13 cellular contexts compared by ENCODE assay signal in genomic region chr5:172871561-172871960, GRCh38. TPM values are rescaled to one million over a fixed set of nuclear protein-coding genes. Genes with fewer than 3 reads are reported as not detected.
DNase-seq lines count a peak whose midpoint lies in the region; ATAC-seq and TF ChIP-seq lines count a peak whose summit lies in the region.
"Had no signal": no experiment of that assay in that cellular context is flagged by ENCODE, and none has a peak within 500 bp of the region (broad histone marks: within the 10 kb centered on the region; RNA-seq: fewer than 3 reads in every experiment).

No MANE protein-coding gene starts in this region.

- H3K27me3 ChIP-seq in Peyer's patch, result no peaks in the 10 kb centered on the region
- no peaks in the 10 kb centered on the region for H3K27me3 ChIP-seq in dorsolateral prefrontal cortex
- no peaks in the 10 kb centered on the region for H3K27me3 ChIP-seq in mucosa of rectum (ENCODE audit: control insufficient read depth in 2 of 2, insufficient read depth in 2 of 2, low read length in 2 of 2)
- no peaks in the 10 kb centered on the region for H3K27me3 ChIP-seq in testis
- H3K27me3 ChIP-seq in CD4-positive, alpha-beta memory T cell (ENCODE audit: insufficient read depth, low read length), result no peaks in the 10 kb centered on the region

- H3K27ac ChIP-seq in Peyer's patch (peak overlapping the region in 3 of 4 donors; percentile 52 to 83 (median 79)), dorsolateral prefrontal cortex (peak overlapping the region; percentile 38 to 96 (median 90)), mucosa of rectum (ENCODE audit: low read depth in 2 of 2, low read length in 2 of 2) (peak overlapping the region; percentile 60 to 68), testis (peak overlapping the region; percentile 81)
- no peak overlapping the region for H3K27ac ChIP-seq in CD4-positive, alpha-beta memory T cell (ENCODE audit: low read depth, low read length)

- intact Hi-C loops in dorsolateral prefrontal cortex (cut with DNase I), result loop anchor here (5.0 to 10.0 kb wide), 3 partner anchors 34 to 61 kb away; no protein-coding TSS in a partner anchor
- intact Hi-C loops in testis (cut with DNase I; ENCODE audit: low total_unique reads), result loop anchor here (10.0 kb wide), 1 partner anchor 77 kb away; no protein-coding TSS in a partner anchor
- intact Hi-C loops in CD4-positive, alpha-beta memory T cell (cut with micrococcal nuclease), result no loop called here

- POLR2A ChIA-PET in CD4-positive, alpha-beta memory T cell (lab: Charles Lee; ENCODE audit: partially characterized antibody), result interaction anchor here (1.6 kb wide), 1 partner anchor 100 kb away, joined by 7 read pairs; no protein-coding TSS in a partner anchor

- TF ChIP-seq POLR2A in Peyer's patch (IDR thresholded peaks at IDR 0.05) (no peak), testis (IDR thresholded peaks at IDR 0.05) (no peak)

- H3K4me3 ChIP-seq in Peyer's patch, result no peak overlapping the region
- no peak overlapping the region for H3K4me3 ChIP-seq in dorsolateral prefrontal cortex
- no peak overlapping the region for H3K4me3 ChIP-seq in mucosa of rectum (ENCODE audit: low read length in 2 of 2)
- no peak overlapping the region for H3K4me3 ChIP-seq in testis
- H3K4me3 ChIP-seq in CD4-positive, alpha-beta memory T cell (ENCODE audit: low read length in 2 of 2), result no peak overlapping the region

- TF ChIP-seq CTCF in Peyer's patch (IDR thresholded peaks at IDR 0.05) (no peak), dorsolateral prefrontal cortex (IDR thresholded peaks at IDR 0.05 in 54 of 56, conservative IDR thresholded peaks at IDR 0.05 in 2 of 56; ENCODE audit: low read depth in 1 of 56, partially characterized antibody in 56 of 56) (no peak), testis (IDR thresholded peaks at IDR 0.05) (no peak)

- no peak overlapping the region for H3K9ac ChIP-seq in mucosa of rectum (ENCODE audit: low read depth in 1 of 2, low read length in 2 of 2)

- ATAC-seq in HG02840 (IDR thresholded peaks at IDR 0.05; ENCODE audit: low FRiP score, unreplicated experiment), result no peak
- no peak for ATAC-seq in GM18870 (IDR thresholded peaks at IDR 0.05; ENCODE audit: unreplicated experiment)
- ATAC-seq: activated T-cell treated with anti-CD3 and anti-CD28 coated beads, Interleukin-2, amount 50 U/mL, for 72 hours had no signal

- H3K9me3 ChIP-seq in Peyer's patch, result no peaks in the 10 kb centered on the region
- no peaks in the 10 kb centered on the region for H3K9me3 ChIP-seq in mucosa of rectum (ENCODE audit: control insufficient read depth in 2 of 2, low read length in 2 of 2)
- no peaks in the 10 kb centered on the region for H3K9me3 ChIP-seq in testis
- H3K9me3 ChIP-seq in CD4-positive, alpha-beta memory T cell (ENCODE audit: control insufficient read depth in 1 of 2, low read length in 2 of 2), result no peaks in the 10 kb centered on the region

- peaks cover 11 to 30% (median 13%) of the 10 kb centered on the region in 4 donors for H3K4me1 Mint-ChIP-seq in CD4-positive, alpha-beta memory T cell

- no peaks in the 10 kb centered on the region for H3K9me3 Mint-ChIP-seq in CD4-positive, alpha-beta memory T cell
- H3K9me3 Mint-ChIP-seq: activated T-cell treated with anti-CD3 and anti-CD28 coated beads, Interleukin-2, amount 50 U/mL, for 72 hours; natural killer cell had no signal

- DNase-seq in Peyer's patch, result no peak
- DNase-seq in dorsolateral prefrontal cortex, result no peak
- no peak for DNase-seq in testis
- DNase-seq in CD4-positive, alpha-beta memory T cell, result no peak
- DNase-seq in HPDE6-E6E7 (ENCODE audit: extremely low spot score), result no peak
- DNase-seq: activated CD4-positive, alpha-beta T cell treated with anti-CD3 and anti-CD28 coated beads for 4 hours; activated T-cell treated with anti-CD3 and anti-CD28 coated beads, Interleukin-2, amount 50 U/mL, for 72 hours; Kasumi-1; natural killer cell; NCI-H2081 had no signal

- no peaks in the 10 kb centered on the region for H3K36me3 Mint-ChIP-seq in CD4-positive, alpha-beta memory T cell
- H3K36me3 Mint-ChIP-seq: natural killer cell had no signal

- H3K4me3 Mint-ChIP-seq in CD4-positive, alpha-beta memory T cell, result no peak overlapping the region
- H3K4me3 Mint-ChIP-seq: activated T-cell treated with anti-CD3 and anti-CD28 coated beads, Interleukin-2, amount 50 U/mL, for 72 hours; natural killer cell had no signal

- no peaks in the 10 kb centered on the region for H3K27me3 Mint-ChIP-seq in CD4-positive, alpha-beta memory T cell

- no peaks in the 10 kb centered on the region for H3K36me3 ChIP-seq in Peyer's patch
- peaks cover 0 to 11% of the 10 kb centered on the region in 2 donors for H3K36me3 ChIP-seq in mucosa of rectum (ENCODE audit: control insufficient read depth in 2 of 2, insufficient read depth in 2 of 2, low read length in 2 of 2)
- H3K36me3 ChIP-seq in testis (ENCODE audit: low read depth, missing control alignments), result no peaks in the 10 kb centered on the region
- peaks cover 3% of the 10 kb centered on the region for H3K36me3 ChIP-seq in CD4-positive, alpha-beta memory T cell (ENCODE audit: insufficient read depth, low read length)

- H3K4me1 ChIP-seq in Peyer's patch, result peaks cover 0 to 43% (median 5%) of the 10 kb centered on the region in 4 donors
- H3K4me1 ChIP-seq in mucosa of rectum (ENCODE audit: control insufficient read depth in 2 of 2, insufficient read depth in 2 of 2, low read length in 2 of 2), result peaks cover 11 to 24% of the 10 kb centered on the region in 2 donors
- peaks cover 80% of the 10 kb centered on the region for H3K4me1 ChIP-seq in testis
- peaks cover 4% of the 10 kb centered on the region for H3K4me1 ChIP-seq in CD4-positive, alpha-beta memory T cell (ENCODE audit: insufficient read depth, low read length)

- no peak overlapping the region for H3K27ac Mint-ChIP-seq in CD4-positive, alpha-beta memory T cell
- H3K27ac Mint-ChIP-seq: activated T-cell treated with anti-CD3 and anti-CD28 coated beads, Interleukin-2, amount 50 U/mL, for 72 hours; natural killer cell had no signal

- WGBS in testis, 2 donors, result 37 to 59% methylated on average over 3 of the region's 3 CpGs

- CTCF ChIA-PET in CD4-positive, alpha-beta memory T cell (lab: Charles Lee; ENCODE audit: partially characterized antibody), result interaction anchor here (1.5 kb wide), 1 partner anchor 159 kb away, joined by 3 read pairs; no protein-coding TSS in a partner anchor

RNA-seq across cellular contexts. Expression of gene ERGIC1, which starts 37.5 kb away (rescaled TPM):
- 100 to 1,000 TPM; 113 to 180 (median 143) TPM for total RNA-seq in Peyer's patch
- 100 to 1,000 TPM in 4 of 120 experiments, 10 to 100 TPM in 116; 48.4 to 109 (median 68.1) TPM for total RNA-seq in dorsolateral prefrontal cortex
- total RNA-seq in testis, result 10 to 100 TPM; 89.8 to 100.0 TPM
- polyA plus RNA-seq in testis (ENCODE audit: insufficient read depth, low read depth, low replicate concordance), result 94.1 TPM
- 10 to 100 TPM; 45.8 to 51.0 TPM for total RNA-seq in CD4-positive, alpha-beta memory T cell
- polyA plus RNA-seq in CD4-positive, alpha-beta memory T cell, result 10 to 100 TPM; 10.6 to 18.8 TPM
